In genomic region chr7:2978403-2978802, GRCh38 we compare ENCODE assay signal across 8 cellular contexts.
DNase-seq lines count a peak whose midpoint lies in the region; ATAC-seq and TF ChIP-seq lines count a peak whose summit lies in the region.

No MANE protein-coding gene starts in this region.

- H3K4me1 Mint-ChIP-seq in GM23338: peaks cover 20% of the 10 kb centered on the region
- peaks cover 80% of the 10 kb centered on the region for H3K4me1 Mint-ChIP-seq in stimulated activated naive CD8-positive, alpha-beta T cell treated with anti-CD3 and anti-CD28 coated beads, Interleukin-15, Interleukin-2, amounts not matched to agents 100 ng/mL and 50 ng/mL, for 24 hours (ENCODE audit: low read depth)

- TF ChIP-seq CTCF in GM10248 (IDR thresholded peaks at IDR 0.05; ENCODE audit: control extremely low read depth, extremely low read depth, low read depth, missing control alignments) (no peak), GM23338 (conservative IDR thresholded peaks at IDR 0.05; ENCODE audit: low read depth in 2 of 2) (no peak), mucosa of descending colon (IDR thresholded peaks at IDR 0.05) (no peak), gastroesophageal sphincter (IDR thresholded peaks at IDR 0.05) (no peak)

- H3K9me3 Mint-ChIP-seq in GM23338: no peaks in the 10 kb centered on the region; the same call in 2 of the 3 replicates
- no peaks in the 10 kb centered on the region for H3K9me3 Mint-ChIP-seq in stimulated activated naive CD8-positive, alpha-beta T cell treated with anti-CD3 and anti-CD28 coated beads, Interleukin-15, Interleukin-2, amounts not matched to agents 100 ng/mL and 50 ng/mL, for 24 hours

- H4K20me1 ChIP-seq in GM23338 (replicated peaks; ENCODE audit: insufficient read depth): no peaks in the 10 kb centered on the region; the same call in 1 of the 2 replicates

- H3K36me3 Mint-ChIP-seq in GM23338 (ENCODE audit: low read depth): no peaks in the 10 kb centered on the region; the same call in 2 of the 3 replicates
- peaks cover 37% of the 10 kb centered on the region for H3K36me3 Mint-ChIP-seq in stimulated activated naive CD8-positive, alpha-beta T cell treated with anti-CD3 and anti-CD28 coated beads, Interleukin-15, Interleukin-2, amounts not matched to agents 100 ng/mL and 50 ng/mL, for 24 hours (ENCODE audit: low read depth)

- H3K4me1 ChIP-seq in GM23338 (ENCODE audit: insufficient read depth): peaks cover 15% of the 10 kb centered on the region
- peaks cover 4% of the 10 kb centered on the region for H3K4me1 ChIP-seq in mucosa of descending colon (ENCODE audit: low read depth)
- no peaks in the 10 kb centered on the region for H3K4me1 ChIP-seq in gastroesophageal sphincter

- H3K4me3 Mint-ChIP-seq in GM23338: peak overlapping the region; percentile 54
- peak overlapping the region; percentile 74 for H3K4me3 Mint-ChIP-seq in stimulated activated naive CD8-positive, alpha-beta T cell treated with anti-CD3 and anti-CD28 coated beads, Interleukin-15, Interleukin-2, amounts not matched to agents 100 ng/mL and 50 ng/mL, for 24 hours

- 10 to 12% methylated on average over 3 to 15 of the region's 15 CpGs for WGBS in gastroesophageal sphincter (ENCODE audit: low coverage in 1 of 2), 2 donors

- H3K4me3 ChIP-seq in GM23338 (peak overlapping the region; percentile 16; the same call in 1 of the 2 replicates), mucosa of descending colon (no peak overlapping the region), gastroesophageal sphincter (peak overlapping the region in 1 of 2 donors; percentile 12)

- ATAC-seq in GM23338: peak; percentile 92
- ATAC-seq in mucosa of descending colon: peak; percentile 81
- no peak for ATAC-seq in gastroesophageal sphincter

- H3K4me2 ChIP-seq in GM23338: peak overlapping the region; percentile 67

- POLR2A ChIA-PET in GM10248 (lab: Yijun Ruan, JAX): interaction anchor here (0.7 to 1.3 kb wide), 3 partner anchors 51 to 85 kb away, joined by 3 to 6 read pairs (median 4); no protein-coding TSS in a partner anchor

- no peak overlapping the region for H3K27ac Mint-ChIP-seq in GM23338
- peak overlapping the region; percentile 92 for H3K27ac Mint-ChIP-seq in stimulated activated naive CD8-positive, alpha-beta T cell treated with anti-CD3 and anti-CD28 coated beads, Interleukin-15, Interleukin-2, amounts not matched to agents 100 ng/mL and 50 ng/mL, for 24 hours

- H3K27me3 ChIP-seq in GM23338 (ENCODE audit: insufficient read depth): no peaks in the 10 kb centered on the region
- peaks cover 69% of the 10 kb centered on the region for H3K27me3 ChIP-seq in gastroesophageal sphincter

- intact Hi-C loops in mucosa of descending colon (cut with DNase I, micrococcal nuclease): no loop called here

- no peak for TF ChIP-seq EP300 in gastroesophageal sphincter (IDR thresholded peaks at IDR 0.05)

- no peaks in the 10 kb centered on the region for H3K9me2 ChIP-seq in GM23338 (ENCODE audit: insufficient read depth)

- H3K36me3 ChIP-seq in GM23338 (ENCODE audit: insufficient read depth) (no peaks in the 10 kb centered on the region), mucosa of descending colon (ENCODE audit: low read depth) (no peaks in the 10 kb centered on the region), gastroesophageal sphincter (no peaks in the 10 kb centered on the region)

- H3F3A ChIP-seq in GM23338 (replicated peaks; ENCODE audit: low read depth): no peaks in the 10 kb centered on the region

- no peak for TF ChIP-seq POLR2A in gastroesophageal sphincter (IDR thresholded peaks at IDR 0.05)

- H3K9me3 ChIP-seq in mucosa of descending colon: no peaks in the 10 kb centered on the region
- peaks cover 0 to 12% (median 0%) of the 10 kb centered on the region in 3 donors for H3K9me3 ChIP-seq in gastroesophageal sphincter

- H3K27ac ChIP-seq in GM23338 (ENCODE audit: low read depth) (peak overlapping the region; percentile 61; the same call in 1 of the 2 replicates), gastroesophageal sphincter (no peak overlapping the region)

- CTCF ChIA-PET in GM10248 (lab: Yijun Ruan, JAX): interaction anchor here (0.6 to 1.8 kb wide), 5 partner anchors 13 to 88 kb away, joined by 3 to 5 read pairs (median 3); no protein-coding TSS in a partner anchor

- H2AFZ ChIP-seq in GM23338: no peak overlapping the region

- H3K27me3 Mint-ChIP-seq in GM23338 (ENCODE audit: insufficient read depth, low read depth, poor library complexity): peaks cover 10% of the 10 kb centered on the region
- H3K27me3 Mint-ChIP-seq in stimulated activated naive CD8-positive, alpha-beta T cell treated with anti-CD3 and anti-CD28 coated beads, Interleukin-15, Interleukin-2, amounts not matched to agents 100 ng/mL and 50 ng/mL, for 24 hours: no peaks in the 10 kb centered on the region

- DNase-seq in GM10248 (ENCODE audit: extremely low spot score) (peak; percentile 87), GM23338 (ENCODE audit: low spot score) (peak; percentile 76), NOMO-1 treated with dmso at 0.1 percent for 144 hours (lab: John Stamatoyannopoulos, UW; ENCODE audit: unreplicated experiment) (peak; percentile 37), mucosa of descending colon (peak; percentile 70 to 86 (median 72)), NCI-H526 (lab: John Stamatoyannopoulos, UW) (no peak)
- DNase-seq in activated naive CD4-positive, alpha-beta T cell treated with Interleukin-2 at 50 U/mL for 16 hours: peak; percentile 85

- H3K79me2 ChIP-seq in GM23338 (replicated peaks; ENCODE audit: insufficient read depth): no peaks in the 10 kb centered on the region

TF ChIP-seq in GM23338, 12 proteins besides CTCF, POLR2A, EP300 and RAD21:
- TF ChIP-seq, protein P1, sequence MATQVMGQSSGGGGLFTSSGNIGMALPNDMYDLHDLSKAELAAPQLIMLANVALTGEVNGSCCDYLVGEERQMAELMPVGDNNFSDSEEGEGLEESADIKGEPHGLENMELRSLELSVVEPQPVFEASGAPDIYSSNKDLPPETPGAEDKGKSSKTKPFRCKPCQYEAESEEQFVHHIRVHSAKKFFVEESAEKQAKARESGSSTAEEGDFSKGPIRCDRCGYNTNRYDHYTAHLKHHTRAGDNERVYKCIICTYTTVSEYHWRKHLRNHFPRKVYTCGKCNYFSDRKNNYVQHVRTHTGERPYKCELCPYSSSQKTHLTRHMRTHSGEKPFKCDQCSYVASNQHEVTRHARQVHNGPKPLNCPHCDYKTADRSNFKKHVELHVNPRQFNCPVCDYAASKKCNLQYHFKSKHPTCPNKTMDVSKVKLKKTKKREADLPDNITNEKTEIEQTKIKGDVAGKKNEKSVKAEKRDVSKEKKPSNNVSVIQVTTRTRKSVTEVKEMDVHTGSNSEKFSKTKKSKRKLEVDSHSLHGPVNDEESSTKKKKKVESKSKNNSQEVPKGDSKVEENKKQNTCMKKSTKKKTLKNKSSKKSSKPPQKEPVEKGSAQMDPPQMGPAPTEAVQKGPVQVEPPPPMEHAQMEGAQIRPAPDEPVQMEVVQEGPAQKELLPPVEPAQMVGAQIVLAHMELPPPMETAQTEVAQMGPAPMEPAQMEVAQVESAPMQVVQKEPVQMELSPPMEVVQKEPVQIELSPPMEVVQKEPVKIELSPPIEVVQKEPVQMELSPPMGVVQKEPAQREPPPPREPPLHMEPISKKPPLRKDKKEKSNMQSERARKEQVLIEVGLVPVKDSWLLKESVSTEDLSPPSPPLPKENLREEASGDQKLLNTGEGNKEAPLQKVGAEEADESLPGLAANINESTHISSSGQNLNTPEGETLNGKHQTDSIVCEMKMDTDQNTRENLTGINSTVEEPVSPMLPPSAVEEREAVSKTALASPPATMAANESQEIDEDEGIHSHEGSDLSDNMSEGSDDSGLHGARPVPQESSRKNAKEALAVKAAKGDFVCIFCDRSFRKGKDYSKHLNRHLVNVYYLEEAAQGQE (IDR thresholded peaks at IDR 0.05; ENCODE audit: unreplicated experiment): no peak
- no peak for TF ChIP-seq STAT1 (IDR thresholded peaks at IDR 0.05; ENCODE audit: unreplicated experiment)
- TF ChIP-seq EZH2 (IDR thresholded peaks at IDR 0.05; ENCODE audit: low read depth, unreplicated experiment): no peak
- no peak for TF ChIP-seq ETS1 (IDR thresholded peaks at IDR 0.05)

Comparison
In these comparisons a context has a peak if more than half of its experiments do, and no peak if none do; other contexts are left out.
1. DNase-seq: peak in GM10248 (single experiment), GM23338 (single experiment), NOMO-1 treated with dmso at 0.1 percent for 144 hours (single experiment), activated naive CD4-positive, alpha-beta T cell treated with Interleukin-2 at 50 U/mL for 16 hours (single experiment) and mucosa of descending colon (3 of 3); none in NCI-H526 (0 of 2).